ENCODE assay signal across 26 cellular contexts in the genomic region with DNA sequence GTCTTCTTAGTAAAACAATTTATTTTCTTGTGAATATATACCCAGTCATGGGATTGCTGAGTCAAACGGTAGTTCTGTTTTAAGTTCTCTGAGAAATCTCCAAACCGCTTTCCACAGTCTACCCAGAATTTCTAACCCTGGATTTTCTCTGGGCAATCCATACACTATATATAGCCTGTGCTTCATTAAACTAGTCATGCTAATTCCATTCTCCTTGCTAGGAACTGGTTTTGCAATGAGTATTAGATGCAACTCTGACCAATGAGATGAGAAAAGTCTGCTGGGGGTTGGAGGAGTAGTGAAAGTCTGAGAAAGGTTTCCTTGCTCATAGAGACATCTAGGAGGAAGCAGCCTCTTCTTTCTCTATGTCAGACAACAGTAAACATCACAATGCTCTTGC.
DNase-seq lines count a peak whose midpoint lies in the region; FAIRE-seq and TF ChIP-seq lines count a peak whose summit lies in the region.
"Had no signal": no experiment of that assay in that cellular context is flagged by ENCODE, and none has a peak within 500 bp of the region (broad histone marks: within the 10 kb centered on the region; RNA-seq: fewer than 3 reads in every experiment).

No MANE protein-coding gene starts in this region.

- no peak overlapping the region for H3K4me3 ChIP-seq in GM12865 (ENCODE audit: low read depth, low read length)
- H3K4me3 ChIP-seq in bronchial epithelial cell (ENCODE audit: low read depth, low read length), result no peak overlapping the region
- no peak overlapping the region for H3K4me3 ChIP-seq in neural progenitor cell
- H3K4me3 ChIP-seq: A549, cardiac muscle cell, esophagus muscularis mucosa, SJSA1 had no signal

- H3K27me3 Mint-ChIP-seq in H9 (ENCODE audit: low read depth) (no peaks in the 10 kb centered on the region), neural progenitor cell (ENCODE audit: insufficient read depth, low read depth) (peaks cover 2% of the 10 kb centered on the region)
- H3K27me3 Mint-ChIP-seq: activated B cell treated with CpG ODN at 0.5 μM for 24 hours had no signal

- WGBS in H9 (ENCODE audit: extremely low coverage, insufficient read length, low lambda C conversion rate), result no CpG with 5 or more reads among the region's 2 CpGs

- H2BK20ac ChIP-seq in H9 (ENCODE audit: low read depth, low read length, poor library complexity, severe bottlenecking), result no peak overlapping the region

- no peaks in the 10 kb centered on the region for H3K23me2 ChIP-seq in H9 (ENCODE audit: insufficient read length, low read depth, low read length, poor library complexity, severe bottlenecking)

- H3K9ac ChIP-seq in H9 (ENCODE audit: extremely low read depth, insufficient read length, low read length) (no peak overlapping the region), neural progenitor cell (no peak overlapping the region)

- H3K4ac ChIP-seq in H9 (ENCODE audit: low read depth, low read length), result no peak overlapping the region

- no peak overlapping the region for H2BK120ac ChIP-seq in H9 (ENCODE audit: low read depth, low read length, poor library complexity, severe bottlenecking)

- H3T11ph ChIP-seq in H9 (ENCODE audit: low read length), result no peak overlapping the region

- H3K56ac ChIP-seq in H9 (ENCODE audit: insufficient read length, low read depth, low read length), result no peak overlapping the region

- H3K79me2 ChIP-seq in H9 (ENCODE audit: insufficient read depth, low read length) (no peaks in the 10 kb centered on the region), neural progenitor cell (ENCODE audit: low read depth) (no peaks in the 10 kb centered on the region)

- H2BK15ac ChIP-seq in H9 (ENCODE audit: low read depth, low read length), result no peak overlapping the region

- no peak overlapping the region for H3K18ac ChIP-seq in H9 (ENCODE audit: insufficient read length, low read depth, low read length)

- TF ChIP-seq CTCF in GM12865 (IDR thresholded peaks at IDR 0.05; ENCODE audit: insufficient read depth, low read depth, low read length, missing control alignments) (no peak), bronchial epithelial cell (IDR thresholded peaks at IDR 0.05; ENCODE audit: insufficient read depth, low read length, severe bottlenecking) (no peak), H9 (conservative IDR thresholded peaks at IDR 0.05) (no peak), neural progenitor cell (IDR thresholded peaks at IDR 0.05) (no peak)

- H3K4me1 Mint-ChIP-seq in H9 (no peaks in the 10 kb centered on the region), neural progenitor cell (no peaks in the 10 kb centered on the region)
- H3K4me1 Mint-ChIP-seq: activated B cell treated with CpG ODN at 0.5 μM for 24 hours; naive thymus-derived CD8-positive, alpha-beta T cell had no signal

- H2AFZ ChIP-seq in H9 (ENCODE audit: low read length) (no peak overlapping the region), neural progenitor cell (replicated peaks) (no peak overlapping the region)

- H3K9me3 ChIP-seq in H9 (ENCODE audit: control insufficient read depth, low read depth, low read length), result no peaks in the 10 kb centered on the region
- H3K9me3 ChIP-seq in neural progenitor cell (ENCODE audit: low read depth), result peaks cover 4% of the 10 kb centered on the region
- H3K9me3 ChIP-seq: A549, SJSA1 had no signal

- no peak overlapping the region for H4K8ac ChIP-seq in H9 (replicated peaks; ENCODE audit: insufficient read length, low read depth, low read length)

- no peak overlapping the region for H2BK5ac ChIP-seq in H9 (ENCODE audit: insufficient read length, low read length)

- H3K23ac ChIP-seq in H9 (ENCODE audit: insufficient read length, low read depth, low read length), result no peak overlapping the region

- no peaks in the 10 kb centered on the region for H3K79me1 ChIP-seq in H9 (ENCODE audit: insufficient read depth, low read depth, low read length, poor library complexity, severe bottlenecking)

- no peak overlapping the region for H3K4me2 ChIP-seq in H9 (ENCODE audit: insufficient read depth, insufficient read length, low read length)
- no peak overlapping the region for H3K4me2 ChIP-seq in neural progenitor cell
- H3K4me2 ChIP-seq: A549 had no signal

- DNase-seq in AG08396 (ENCODE audit: low spot score) (peak; percentile 64), GM12865 (ENCODE audit: low read depth) (peak; percentile 17), bronchial epithelial cell (ENCODE audit: low read depth) (peak; percentile 53), hepatic stellate cell (ENCODE audit: low spot score) (peak; percentile 17), H9 (no peak), neural progenitor cell (ENCODE audit: low spot score) (no peak), inferior parietal cortex (ENCODE audit: extremely low spot score) (no peak)
- DNase-seq in activated CD4-positive, alpha-beta T cell treated with anti-CD3 and anti-CD28 coated beads, Interleukin-2, amount 50 U/mL, for 1 hour, result no peak
- DNase-seq: activated B cell treated with CpG ODN at 0.5 μM for 24 hours; activated CD4-positive, alpha-beta memory T cell treated with anti-CD3 and anti-CD28 coated beads for 36 hours; activated CD8-positive, alpha-beta memory T cell treated with anti-CD3 and anti-CD28 coated beads, Interleukin-2, amount 50 U/mL, for 48 hours; activated naive CD4-positive, alpha-beta T cell treated with anti-CD3 and anti-CD28 coated beads, Interleukin-2, amount 50 U/mL, for 16 hours; anterior cingulate cortex; Caco-2; cortex of kidney; effector memory CD8-positive, alpha-beta T cell; naive thymus-derived CD8-positive, alpha-beta T cell; NCI-H1105 treated with DMSO at 0.1 percent for 48 hours; NCI-H2081 treated with DMSO at 0.1 percent for 48 hours had no signal

- no peak overlapping the region for H2AK5ac ChIP-seq in H9 (ENCODE audit: insufficient read length, low read length)

- H2BK12ac ChIP-seq in H9 (ENCODE audit: insufficient read length, low read depth, low read length), result no peak overlapping the region

- H3K36me3 ChIP-seq in bronchial epithelial cell (ENCODE audit: control insufficient read depth, insufficient read depth, low read length) (no peaks in the 10 kb centered on the region), neural progenitor cell (no peaks in the 10 kb centered on the region)
- H3K36me3 ChIP-seq: cardiac muscle cell, esophagus muscularis mucosa, SJSA1 had no signal

- H4K5ac ChIP-seq in H9 (ENCODE audit: insufficient read length, low read depth, low read length), result no peak overlapping the region

- peaks cover 8 to 32% (median 23%) of the 10 kb centered on the region in 3 experiments; a peak in 6 of 7 replicates for H3K36me3 Mint-ChIP-seq in H9 (ENCODE audit: insufficient read depth in 1 of 3, low read depth in 3 of 3)
- H3K36me3 Mint-ChIP-seq in neural progenitor cell, result peaks cover 3% of the 10 kb centered on the region
- H3K36me3 Mint-ChIP-seq: activated CD4-positive, alpha-beta memory T cell treated with anti-CD3 and anti-CD28 coated beads for 36 hours had no signal

- no peaks in the 10 kb centered on the region for H3K4me1 ChIP-seq in H9 (ENCODE audit: insufficient read depth, low read length)
- H3K4me1 ChIP-seq in neural progenitor cell, result no peaks in the 10 kb centered on the region
- H3K4me1 ChIP-seq: esophagus muscularis mucosa, SJSA1 had no signal

- H3K27me3 ChIP-seq in bronchial epithelial cell (ENCODE audit: control insufficient read depth, insufficient read depth, low read length) (no peaks in the 10 kb centered on the region), H9 (ENCODE audit: insufficient read depth, low read length) (no peaks in the 10 kb centered on the region), neural progenitor cell (no peaks in the 10 kb centered on the region)
- H3K27me3 ChIP-seq: cardiac muscle cell, esophagus muscularis mucosa, SJSA1 had no signal

- no peak for FAIRE-seq in bronchial epithelial cell (lab: Jason Lieb, UNC)
- FAIRE-seq: A549, keratinocyte had no signal

- H4K20me1 ChIP-seq in H9 (ENCODE audit: control insufficient read depth, insufficient read depth, insufficient read length), result no peaks in the 10 kb centered on the region
- no peaks in the 10 kb centered on the region for H4K20me1 ChIP-seq in neural progenitor cell (ENCODE audit: low read depth)

- H3K27ac ChIP-seq in H9 (ENCODE audit: insufficient read length, low read depth, low read length) (no peak overlapping the region), neural progenitor cell (no peak overlapping the region)
- H3K27ac ChIP-seq: A549, C4-2B, cardiac muscle cell, esophagus muscularis mucosa, SJSA1 had no signal

- H3K4me3 Mint-ChIP-seq in H9 (no peak overlapping the region), neural progenitor cell (no peak overlapping the region)
- H3K4me3 Mint-ChIP-seq: activated B cell treated with CpG ODN at 0.5 μM for 24 hours; activated CD4-positive, alpha-beta memory T cell treated with anti-CD3 and anti-CD28 coated beads for 36 hours; effector memory CD8-positive, alpha-beta T cell; naive thymus-derived CD8-positive, alpha-beta T cell; stimulated activated naive CD8-positive, alpha-beta T cell treated with anti-CD3 and anti-CD28 coated beads, Interleukin-15, Interleukin-2, amounts not matched to agents 100 ng/mL and 50 ng/mL, for 24 hours had no signal

- no peak overlapping the region for H4K91ac ChIP-seq in H9 (ENCODE audit: insufficient read length, low read depth, low read length)

- H3K9me3 Mint-ChIP-seq in H9 (peaks cover 37 to 41% of the 10 kb centered on the region in 2 experiments), neural progenitor cell (peaks cover 38% of the 10 kb centered on the region)

- no peaks in the 10 kb centered on the region for H3F3A ChIP-seq in neural progenitor cell (ENCODE audit: low read depth)

- H3K27ac Mint-ChIP-seq in H9 (no peak overlapping the region), neural progenitor cell (no peak overlapping the region)
- H3K27ac Mint-ChIP-seq: activated B cell treated with CpG ODN at 0.5 μM for 24 hours; activated CD4-positive, alpha-beta memory T cell treated with anti-CD3 and anti-CD28 coated beads for 36 hours; effector memory CD8-positive, alpha-beta T cell; naive thymus-derived CD8-positive, alpha-beta T cell; stimulated activated naive CD8-positive, alpha-beta T cell treated with anti-CD3 and anti-CD28 coated beads, Interleukin-15, Interleukin-2, amounts not matched to agents 100 ng/mL and 50 ng/mL, for 24 hours had no signal

- H3K14ac ChIP-seq in H9 (ENCODE audit: insufficient read depth, low read length), result no peak overlapping the region

Comparison
In these comparisons a context has a peak if more than half of its experiments do, and no peak if none do; other contexts are left out.
1. DNase-seq: peak in AG08396 (single experiment), GM12865 (single experiment), bronchial epithelial cell (single experiment) and hepatic stellate cell (single experiment); none in H9 (single experiment), activated CD4-positive, alpha-beta T cell treated with anti-CD3 and anti-CD28 coated beads, Interleukin-2, amount 50 U/mL, for 1 hour (single experiment), neural progenitor cell (single experiment) and inferior parietal cortex (single experiment).